ENCODE assay signal across 37 cellular contexts in the genomic region with DNA sequence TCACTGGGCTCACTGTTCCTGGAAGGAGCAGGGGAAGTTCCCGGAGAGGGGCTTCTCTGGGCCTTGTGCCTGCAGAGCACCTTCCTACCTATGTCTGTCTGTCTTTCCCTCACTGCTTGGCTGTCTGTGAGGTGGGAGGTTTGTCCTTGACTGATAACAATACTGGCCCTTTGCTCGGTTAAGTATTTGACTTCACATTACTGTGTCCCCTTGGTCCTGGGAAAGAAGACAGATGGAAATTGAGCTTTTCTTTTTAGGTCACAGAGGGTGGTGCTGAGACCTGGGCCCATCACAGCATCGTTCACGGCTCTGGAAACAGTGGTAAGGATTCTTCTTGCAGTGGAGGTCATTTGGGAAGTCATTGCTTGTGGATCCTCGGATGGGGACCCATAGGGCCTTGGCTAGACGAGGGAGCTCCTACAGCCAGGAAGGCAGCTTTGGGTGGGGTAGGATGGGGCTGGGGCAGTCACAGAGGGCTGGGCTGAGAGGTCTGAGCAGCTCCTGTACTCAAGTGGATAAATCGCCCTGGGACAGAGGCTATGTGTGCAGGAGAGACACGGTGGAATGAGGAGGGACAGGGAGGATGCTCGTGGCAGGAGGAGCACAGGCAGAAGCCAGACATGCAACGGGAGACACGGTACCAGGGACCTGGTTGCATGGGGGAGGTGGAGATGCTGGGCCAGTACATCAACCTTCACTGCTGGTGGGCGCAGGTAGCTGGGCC.
DNase-seq lines count a peak whose midpoint lies in the region; ATAC-seq, FAIRE-seq and TF ChIP-seq lines count a peak whose summit lies in the region.
"Had no signal": no experiment of that assay in that cellular context is flagged by ENCODE, and none has a peak within 500 bp of the region (broad histone marks: within the 10 kb centered on the region; RNA-seq: fewer than 3 reads in every experiment).

No MANE protein-coding gene starts in this region.

- no peak overlapping the region for H3K9ac ChIP-seq in neuronal stem cell (ENCODE audit: low read depth, low read length, poor library complexity)
- H3K9ac ChIP-seq: BLaER1; BLaER1 treated with 17β-estradiol and CSF1 and Interleukin-3, amounts not matched to agents 10 nM and 100 nM had no signal

- no CpG with 5 or more reads among the region's 12 CpGs for WGBS in neuronal stem cell (ENCODE audit: extremely low coverage in 2 of 2, insufficient read length in 2 of 2, insufficient replicate concordance in 1 of 2), 2 donors
- WGBS in pancreas, 2 donors: 65 to 73% methylated on average over 12 of the region's 12 CpGs
- WGBS in sigmoid colon, 2 donors: 86 to 91% methylated on average over 12 of the region's 12 CpGs

- H3K4me3 Mint-ChIP-seq in activated naive CD8-positive, alpha-beta T cell treated with anti-CD3 and anti-CD28 coated beads, Interleukin-2, amount 50 U/mL, for 24 hours: no peak overlapping the region
- no peak overlapping the region for H3K4me3 Mint-ChIP-seq in activated naive CD8-positive, alpha-beta T cell treated with anti-CD3 and anti-CD28 coated beads for 36 hours
- no peak overlapping the region for H3K4me3 Mint-ChIP-seq in nephron progenitor cell
- H3K4me3 Mint-ChIP-seq: B cell; CD14-positive monocyte; CD4-positive, alpha-beta memory T cell; CD4-positive, alpha-beta T cell; CD4-positive, CD25-positive, alpha-beta regulatory T cell; CD8-positive, alpha-beta memory T cell; CD8-positive, alpha-beta T cell had no signal

- H3K27ac Mint-ChIP-seq in activated naive CD8-positive, alpha-beta T cell treated with anti-CD3 and anti-CD28 coated beads, Interleukin-2, amount 50 U/mL, for 24 hours: no peak overlapping the region
- no peak overlapping the region for H3K27ac Mint-ChIP-seq in activated naive CD8-positive, alpha-beta T cell treated with anti-CD3 and anti-CD28 coated beads for 36 hours
- H3K27ac Mint-ChIP-seq in nephron progenitor cell: no peak overlapping the region
- H3K27ac Mint-ChIP-seq: B cell; CD14-positive monocyte; CD4-positive, alpha-beta memory T cell; CD4-positive, alpha-beta T cell; CD4-positive, CD25-positive, alpha-beta regulatory T cell; CD8-positive, alpha-beta T cell had no signal

- H3K4ac ChIP-seq in neuronal stem cell (ENCODE audit: low read length): no peak overlapping the region

- H3K4me1 ChIP-seq in neuronal stem cell (ENCODE audit: control insufficient read depth in 2 of 2, insufficient read depth in 1 of 2, low read depth in 1 of 2, low read length in 2 of 2) (peaks cover 0 to 2% of the 10 kb centered on the region in 2 donors), pancreas (no peaks in the 10 kb centered on the region), sigmoid colon (no peaks in the 10 kb centered on the region)
- H3K4me1 ChIP-seq: BE2C, BLaER1, Caco-2 had no signal

- ATAC-seq in activated naive CD8-positive, alpha-beta T cell treated with anti-CD3 and anti-CD28 coated beads, Interleukin-2, amount 50 U/mL, for 24 hours: peak; percentile 12
- ATAC-seq in pancreas: peak in 3 of 4 donors; percentile 20 to 66 (median 60)
- ATAC-seq: A549; CD8-positive, alpha-beta T cell had no signal

- H3K27me3 Mint-ChIP-seq in activated naive CD8-positive, alpha-beta T cell treated with anti-CD3 and anti-CD28 coated beads, Interleukin-2, amount 50 U/mL, for 24 hours: peaks cover 3% of the 10 kb centered on the region
- peaks cover 6% of the 10 kb centered on the region for H3K27me3 Mint-ChIP-seq in activated naive CD8-positive, alpha-beta T cell treated with anti-CD3 and anti-CD28 coated beads for 36 hours
- H3K27me3 Mint-ChIP-seq in nephron progenitor cell (ENCODE audit: low read depth, poor library complexity): peaks cover 58% of the 10 kb centered on the region
- H3K27me3 Mint-ChIP-seq: B cell had no signal

- H4K91ac ChIP-seq in neuronal stem cell (ENCODE audit: low read depth, low read length, poor library complexity): no peak overlapping the region

- peak overlapping the region; percentile 83 for H3K23ac ChIP-seq in neuronal stem cell (ENCODE audit: low read depth, low read length, poor library complexity)

- DNase-seq in activated naive CD8-positive, alpha-beta T cell treated with anti-CD3 and anti-CD28 coated beads, Interleukin-2, amount 50 U/mL, for 24 hours: no peak
- DNase-seq in activated naive CD8-positive, alpha-beta T cell treated with anti-CD3 and anti-CD28 coated beads for 36 hours: no peak
- no peak for DNase-seq in neuronal stem cell (ENCODE audit: low spot score)
- DNase-seq in pancreas: no peak
- DNase-seq in sigmoid colon: peak; percentile 42
- no peak for DNase-seq in RPMI8226
- DNase-seq in mesenteric fat pad (ENCODE audit: low spot score): no peak
- DNase-seq in nephron progenitor cell: no peak
- DNase-seq: 8988T; ACHN; AML-193; BE2C; C1 segment of cervical spinal cord; Caco-2; Calu3; CD4-positive, alpha-beta memory T cell; CD4-positive, alpha-beta T cell; CD4-positive, CD25-positive, alpha-beta regulatory T cell; CD8-positive, alpha-beta memory T cell; CD8-positive, alpha-beta T cell; COR-L47; DMS 273 treated with DMSO at 0.1 percent for 48 hours; DMS153; DMS53; DMS79; DMS79 treated with DMSO at 0.1 percent for 48 hours; DND-41; EL had no signal

- no peak overlapping the region for H3K18ac ChIP-seq in neuronal stem cell (ENCODE audit: low read length)

- H2BK15ac ChIP-seq in neuronal stem cell (ENCODE audit: low read length): peak overlapping the region; percentile 35

- H3K27me3 ChIP-seq in neuronal stem cell (ENCODE audit: control insufficient read depth in 3 of 3, insufficient read depth in 3 of 3, low read depth in 1 of 3, low read length in 3 of 3) (no peaks in the 10 kb centered on the region), pancreas (no peaks in the 10 kb centered on the region), sigmoid colon (no peaks in the 10 kb centered on the region)
- H3K27me3 ChIP-seq: BE2C; BLaER1; BLaER1 treated with 17β-estradiol and CSF1 and Interleukin-3, amounts not matched to agents 10 nM and 100 nM had no signal

- H2BK120ac ChIP-seq in neuronal stem cell (ENCODE audit: low read depth, low read length): no peak overlapping the region

- H3K9me3 Mint-ChIP-seq in activated naive CD8-positive, alpha-beta T cell treated with anti-CD3 and anti-CD28 coated beads, Interleukin-2, amount 50 U/mL, for 24 hours: no peaks in the 10 kb centered on the region
- no peaks in the 10 kb centered on the region for H3K9me3 Mint-ChIP-seq in activated naive CD8-positive, alpha-beta T cell treated with anti-CD3 and anti-CD28 coated beads for 36 hours
- peaks cover 6% of the 10 kb centered on the region for H3K9me3 Mint-ChIP-seq in nephron progenitor cell
- H3K9me3 Mint-ChIP-seq: CD4-positive, alpha-beta memory T cell; CD4-positive, alpha-beta T cell; CD8-positive, alpha-beta T cell had no signal

- no peak for TF ChIP-seq POLR2A in sigmoid colon (IDR thresholded peaks at IDR 0.05)

- peak overlapping the region; percentile 56 for H3K14ac ChIP-seq in neuronal stem cell (ENCODE audit: low read length)

- no peak overlapping the region for H2AFZ ChIP-seq in neuronal stem cell (ENCODE audit: low read length)

- no peak for FAIRE-seq in pancreas (lab: Jason Lieb, UNC)
- FAIRE-seq: A204.1, A549, D721Med had no signal

- H2BK12ac ChIP-seq in neuronal stem cell (ENCODE audit: low read length): peak overlapping the region; percentile 65

- H3K4me1 Mint-ChIP-seq in activated naive CD8-positive, alpha-beta T cell treated with anti-CD3 and anti-CD28 coated beads, Interleukin-2, amount 50 U/mL, for 24 hours: peaks cover 2% of the 10 kb centered on the region
- no peaks in the 10 kb centered on the region for H3K4me1 Mint-ChIP-seq in activated naive CD8-positive, alpha-beta T cell treated with anti-CD3 and anti-CD28 coated beads for 36 hours
- H3K4me1 Mint-ChIP-seq in nephron progenitor cell: no peaks in the 10 kb centered on the region
- H3K4me1 Mint-ChIP-seq: B cell; CD14-positive monocyte; CD4-positive, alpha-beta memory T cell; CD4-positive, CD25-positive, alpha-beta regulatory T cell; CD8-positive, alpha-beta memory T cell had no signal

- H3K4me2 ChIP-seq in neuronal stem cell (ENCODE audit: insufficient read depth, low read length, poor library complexity, severe bottlenecking): no peak overlapping the region
- H3K4me2 ChIP-seq: A549; BLaER1; BLaER1 treated with 17β-estradiol and CSF1 and Interleukin-3, amounts not matched to agents 10 nM and 100 nM had no signal

- intact Hi-C loops in pancreas (cut with DNase I): no loop called here
- intact Hi-C loops in sigmoid colon (cut with DNase I): no loop called here

- peak overlapping the region; percentile 31 for H2AK5ac ChIP-seq in neuronal stem cell (ENCODE audit: low read depth, low read length)

- H3K9me3 ChIP-seq in neuronal stem cell (replicated peaks in 1 of 2; ENCODE audit: control insufficient read depth in 2 of 2, insufficient read depth in 1 of 2, low read depth in 1 of 2, low read length in 2 of 2) (no peaks in the 10 kb centered on the region), pancreas (no peaks in the 10 kb centered on the region), sigmoid colon (no peaks in the 10 kb centered on the region)
- H3K9me3 ChIP-seq: A549; BE2C; BLaER1; BLaER1 treated with 17β-estradiol and CSF1 and Interleukin-3, amounts not matched to agents 10 nM and 100 nM; Caco-2 had no signal

- TF ChIP-seq EP300 in sigmoid colon (IDR thresholded peaks at IDR 0.05): no peak

- no peaks in the 10 kb centered on the region for H3K36me3 Mint-ChIP-seq in activated naive CD8-positive, alpha-beta T cell treated with anti-CD3 and anti-CD28 coated beads, Interleukin-2, amount 50 U/mL, for 24 hours (ENCODE audit: low read depth)
- H3K36me3 Mint-ChIP-seq in activated naive CD8-positive, alpha-beta T cell treated with anti-CD3 and anti-CD28 coated beads for 36 hours: no peaks in the 10 kb centered on the region
- peaks cover 5% of the 10 kb centered on the region for H3K36me3 Mint-ChIP-seq in nephron progenitor cell (ENCODE audit: low read depth)
- H3K36me3 Mint-ChIP-seq: CD14-positive monocyte; CD4-positive, alpha-beta memory T cell; CD4-positive, CD25-positive, alpha-beta regulatory T cell; CD8-positive, alpha-beta memory T cell; CD8-positive, alpha-beta T cell had no signal

- H2BK5ac ChIP-seq in neuronal stem cell (ENCODE audit: low read length): no peak overlapping the region

- H3K36me3 ChIP-seq in neuronal stem cell (replicated peaks in 1 of 2; ENCODE audit: control insufficient read depth in 2 of 2, insufficient read depth in 2 of 2, low read length in 2 of 2): no peaks in the 10 kb centered on the region
- H3K36me3 ChIP-seq in pancreas: no peaks in the 10 kb centered on the region
- H3K36me3 ChIP-seq in sigmoid colon: no peaks in the 10 kb centered on the region
- H3K36me3 ChIP-seq: BLaER1; BLaER1 treated with 17β-estradiol and CSF1 and Interleukin-3, amounts not matched to agents 10 nM and 100 nM had no signal

- H3K4me3 ChIP-seq in neuronal stem cell (ENCODE audit: low read length in 2 of 2): peak overlapping the region in 1 of 2 donors; percentile 22
- H3K4me3 ChIP-seq in pancreas: no peak overlapping the region
- H3K4me3 ChIP-seq in sigmoid colon: no peak overlapping the region
- H3K4me3 ChIP-seq: A549; BLaER1; BLaER1 treated with 17β-estradiol and CSF1 and Interleukin-3, amounts not matched to agents 10 nM and 100 nM had no signal

- H4K8ac ChIP-seq in neuronal stem cell (ENCODE audit: low read depth, low read length): no peak overlapping the region

- H3K79me1 ChIP-seq in neuronal stem cell (ENCODE audit: low read depth, low read length): no peaks in the 10 kb centered on the region

- TF ChIP-seq CTCF in pancreas (IDR thresholded peaks at IDR 0.05): no peak
- no peak for TF ChIP-seq CTCF in sigmoid colon (IDR thresholded peaks at IDR 0.05)
- TF ChIP-seq CTCF in nephron progenitor cell (IDR thresholded peaks at IDR 0.05): no peak

- H3K27ac ChIP-seq in neuronal stem cell (replicated peaks; ENCODE audit: low read length) (no peak overlapping the region), pancreas (no peak overlapping the region), sigmoid colon (no peak overlapping the region)
- H3K27ac ChIP-seq: 22Rv1; A549; BLaER1; BLaER1 treated with 17β-estradiol and CSF1 and Interleukin-3, amounts not matched to agents 10 nM and 100 nM; C4-2B had no signal
